ENCODE assay signal across 8 cellular contexts in genomic region chr11:75526192-75526541, GRCh38. TPM values are rescaled to one million over a fixed set of nuclear protein-coding genes. Genes with fewer than 3 reads are reported as not detected.
A peak's percentile ranks its signal among the peaks of the same experiment; 100 is the strongest.
DNase-seq lines count a peak whose midpoint lies in the region; ATAC-seq and TF ChIP-seq lines count a peak whose summit lies in the region.

No MANE protein-coding gene starts in this region.

- 3% methylated on average over 21 of the region's 21 CpGs for WGBS in SK-N-SH (ENCODE audit: low lambda C conversion rate)

- H4K20me1 ChIP-seq in GM23338 (replicated peaks; ENCODE audit: insufficient read depth) (no peaks in the 10 kb centered on the region), SK-N-SH (ENCODE audit: insufficient read depth) (no peaks in the 10 kb centered on the region)

- H3K4me2 ChIP-seq in GM23338 (peak overlapping the region; percentile 95), SK-N-SH (peak overlapping the region; percentile 98)

- peak; percentile 24 for ATAC-seq in GM23338
- ATAC-seq in gastrocnemius medialis, result no peak
- ATAC-seq in HG03196 (IDR thresholded peaks at IDR 0.05; ENCODE audit: unreplicated experiment), result no peak
- ATAC-seq in left lobe of liver, result no peak

- peak overlapping the region; percentile 56 for H3K27ac Mint-ChIP-seq in GM23338

- no peaks in the 10 kb centered on the region for H3K9me3 Mint-ChIP-seq in GM23338

- H3K36me3 Mint-ChIP-seq in GM23338 (ENCODE audit: low read depth), result no peaks in the 10 kb centered on the region

- H3K27me3 ChIP-seq in GM23338 (ENCODE audit: insufficient read depth), result peaks cover 41% of the 10 kb centered on the region
- H3K27me3 ChIP-seq in SK-N-SH (ENCODE audit: insufficient read depth), result no peaks in the 10 kb centered on the region
- H3K27me3 ChIP-seq in gastrocnemius medialis, result no peaks in the 10 kb centered on the region

- POLR2A ChIA-PET in SK-N-SH (lab: Yijun Ruan, JAX), result interaction anchor here (0.6 to 2.5 kb wide), 7 partner anchors 16 to 346 kb away, joined by 3 to 6 read pairs (median 3); partner anchors contain the start of genes MAP6 and SERPINH1

- DNase-seq in GM23338 (ENCODE audit: low spot score) (no peak), SK-N-SH (no peak), foreskin fibroblast (no peak), gastrocnemius medialis (no peak), left lobe of liver (ENCODE audit: low spot score) (no peak), NCI-H2107 treated with DMSO at 0.1 percent for 48 hours (lab: John Stamatoyannopoulos, UW; ENCODE audit: unreplicated experiment) (no peak)
- DNase-seq in stimulated activated CD4-positive, alpha-beta T cell treated with anti-CD3 and anti-CD28 coated beads, Interleukin-4, amount 100 ng/mL, for 24 hours, result no peak

- TF ChIP-seq RAD21 in SK-N-SH (IDR thresholded peaks at IDR 0.05; ENCODE audit: low read length), result no peak

- H3K27ac ChIP-seq in GM23338 (ENCODE audit: low read depth) (no peak overlapping the region), SK-N-SH (ENCODE audit: low read depth in 2 of 2, low read length in 1 of 2) (peak overlapping the region in 1 of 2 experiments; percentile 60; a peak in 1 of 4 replicates), gastrocnemius medialis (peak overlapping the region in 2 of 4 donors; percentile 23 to 27)

- peak overlapping the region; percentile 92 for H2AFZ ChIP-seq in GM23338
- peak overlapping the region; percentile 78 for H2AFZ ChIP-seq in SK-N-SH (ENCODE audit: low read depth)

- TF ChIP-seq CTCF in GM23338 (conservative IDR thresholded peaks at IDR 0.05; ENCODE audit: low read depth in 2 of 2), result no peak
- TF ChIP-seq CTCF in SK-N-SH (IDR thresholded peaks at IDR 0.05), result no peak
- TF ChIP-seq CTCF in foreskin fibroblast (IDR thresholded peaks at IDR 0.05; ENCODE audit: low read depth, low read length), result no peak
- no peak for TF ChIP-seq CTCF in gastrocnemius medialis (IDR thresholded peaks at IDR 0.05 in 4 of 5, conservative IDR thresholded peaks at IDR 0.05 in 1 of 5)

- intact Hi-C loops in gastrocnemius medialis (cut with DNase I; ENCODE audit: low total_unique reads), result loop anchor here (2.0 to 5.0 kb wide), 2 partner anchors 127 to 249 kb away; partner anchors contain the start of gene RPS3

- H3K9me2 ChIP-seq in GM23338 (ENCODE audit: insufficient read depth) (no peaks in the 10 kb centered on the region), SK-N-SH (no peaks in the 10 kb centered on the region)

- H3K4me3 Mint-ChIP-seq in GM23338, result peak overlapping the region; percentile 86

- H3F3A ChIP-seq in GM23338 (replicated peaks; ENCODE audit: low read depth), result peaks cover 6% of the 10 kb centered on the region; the same call in 1 of the 2 replicates
- H3F3A ChIP-seq in SK-N-SH (replicated peaks; ENCODE audit: insufficient read depth), result no peaks in the 10 kb centered on the region

- no peaks in the 10 kb centered on the region for H3K9me3 ChIP-seq in SK-N-SH
- H3K9me3 ChIP-seq in gastrocnemius medialis, result no peaks in the 10 kb centered on the region

- no peak for TF ChIP-seq POLR2A in gastrocnemius medialis (IDR thresholded peaks at IDR 0.05)

- H3K4me1 Mint-ChIP-seq in GM23338, result peaks cover 15% of the 10 kb centered on the region

- H3K27me3 Mint-ChIP-seq in GM23338 (ENCODE audit: insufficient read depth, low read depth, poor library complexity), result peaks cover 38% of the 10 kb centered on the region

- peak overlapping the region; percentile 74 for H3K9ac ChIP-seq in SK-N-SH

- H3K36me3 ChIP-seq in GM23338 (ENCODE audit: insufficient read depth) (no peaks in the 10 kb centered on the region), SK-N-SH (replicated peaks in 1 of 2; ENCODE audit: control insufficient read depth in 1 of 2, insufficient read depth in 2 of 2, low read length in 1 of 2) (no peaks in the 10 kb centered on the region), gastrocnemius medialis (no peaks in the 10 kb centered on the region)

- TF ChIP-seq EP300 in SK-N-SH (IDR thresholded peaks at IDR 0.05; ENCODE audit: borderline replicate concordance in 1 of 2, low read depth in 1 of 2, low read length in 1 of 2), result no peak

- H3K4me1 ChIP-seq in GM23338 (ENCODE audit: insufficient read depth) (0 out of 2 replicates have a peak, but pooled peaks cover 5% of the 10 kb centered on the region), SK-N-SH (ENCODE audit: control insufficient read depth in 1 of 2, insufficient read depth in 2 of 2, low read depth in 1 of 2, low read length in 1 of 2) (peaks cover 0 to 23% of the 10 kb centered on the region in 2 experiments; a peak in 1 of 4 replicates), gastrocnemius medialis (peaks cover 17 to 24% of the 10 kb centered on the region in 2 donors)

- peak overlapping the region; percentile 85 for H3K4me3 ChIP-seq in GM23338
- H3K4me3 ChIP-seq in SK-N-SH (ENCODE audit: low read depth in 2 of 2, low read length in 1 of 2), result peak overlapping the region; percentile 70 to 73
- peak overlapping the region; percentile 73 for H3K4me3 ChIP-seq in foreskin fibroblast (ENCODE audit: low read depth in 1 of 2, low read length in 2 of 2)
- peak overlapping the region; percentile 66 to 92 (median 73) for H3K4me3 ChIP-seq in gastrocnemius medialis

- CTCF ChIA-PET in SK-N-SH (lab: Yijun Ruan, JAX), result interaction anchor here (0.9 to 15.4 kb wide), 14 partner anchors 8 to 137 kb away, joined by 3 to 275 read pairs (median 3); no protein-coding TSS in a partner anchor

- H3K79me2 ChIP-seq in GM23338 (replicated peaks; ENCODE audit: insufficient read depth) (no peaks in the 10 kb centered on the region; the same call in 1 of the 2 replicates), SK-N-SH (ENCODE audit: insufficient read depth) (no peaks in the 10 kb centered on the region)

- in situ Hi-C loops in gastrocnemius medialis (cut with MboI; ENCODE audit: low sequenced_read_pairs in 4 of 4), result loop anchor here in 2 of 4 donors (25.0 kb wide), 1 partner anchor 239 kb away; no protein-coding TSS in a partner anchor

TF ChIP-seq in GM23338, 12 proteins besides CTCF, POLR2A, EP300 and RAD21:
- TF ChIP-seq CREB1 (CRISPR knock-in tag; IDR thresholded peaks at IDR 0.05; ENCODE audit: low read depth) (no peak), JUNB (IDR thresholded peaks at IDR 0.05; ENCODE audit: unreplicated experiment) (no peak), NANOG (IDR thresholded peaks at IDR 0.05; ENCODE audit: borderline replicate concordance) (no peak), ZNF331 (CRISPR knock-in tag; IDR thresholded peaks at IDR 0.05; ENCODE audit: low read depth) (no peak), STAT1 (IDR thresholded peaks at IDR 0.05; ENCODE audit: unreplicated experiment) (no peak), POLR2AphosphoS5 (IDR thresholded peaks at IDR 0.05; ENCODE audit: low read depth) (no peak), ZNF114 (CRISPR knock-in tag; IDR thresholded peaks at IDR 0.05) (no peak)

TF ChIP-seq in SK-N-SH, 30 proteins besides CTCF, POLR2A, EP300 and RAD21:
- TF ChIP-seq YY1 (IDR thresholded peaks at IDR 0.05; ENCODE audit: low read depth) (no peak), POLR2AphosphoS5 (IDR thresholded peaks at IDR 0.05; ENCODE audit: low read depth, low read length) (no peak), GABPA (IDR thresholded peaks at IDR 0.05; ENCODE audit: low read depth) (0 out of 2 replicates have a peak, but pooled peaks have one; percentile 9)
TF ChIP-seq in SK-N-SH: peak in this region for 1.

RNA-seq across cellular contexts. Expression of gene GDPD5, which starts 0.4 kb away (rescaled TPM):
- total RNA-seq in GM23338 (2014; rRNA removed; shearing (Covaris generic)), result 3.3 and 4.9 TPM in 2 replicates
- polyA plus RNA-seq in GM23338 (2016; fragmentation: Nextera tagmentation; extraction: Ambion mirVana) (1.6 and 1.7 TPM in 2 replicates), SK-N-SH (2012; rRNA removed) (1.6 and 2.2 TPM in 2 replicates)
- polyA plus RNA-seq in SK-N-SH (2012; cell fraction: cytosol; rRNA removed), result 0.55 and 0.97 TPM in 2 replicates
- 5.5 and 7.6 TPM in 2 replicates for polyA plus RNA-seq in SK-N-SH (2012; cell fraction: nucleus; rRNA removed)
- total RNA-seq in gastrocnemius medialis (10 to 100 TPM in 3 of 4 donors, 1 to 10 TPM in 1; 5.6 to 12.6 (median 11.2) TPM), left lobe of liver (9.1 TPM)

RNA-seq across cellular contexts. Expression of gene SERPINH1, which starts 35.9 kb away (rescaled TPM):
- 1,217 and 1,375 TPM in 2 replicates for total RNA-seq in GM23338 (2014; rRNA removed; shearing (Covaris generic))
- polyA plus RNA-seq in GM23338 (2016; fragmentation: Nextera tagmentation; extraction: Ambion mirVana) (238 and 269 TPM in 2 replicates), SK-N-SH (2012; rRNA removed) (221 and 293 TPM in 2 replicates)
- 145 and 210 TPM in 2 replicates for polyA plus RNA-seq in SK-N-SH (2012; cell fraction: cytosol; rRNA removed)
- 282 and 307 TPM in 2 replicates for polyA plus RNA-seq in SK-N-SH (2012; cell fraction: nucleus; rRNA removed)
- total RNA-seq in gastrocnemius medialis (10 to 100 TPM; 18.5 to 42.4 (median 34.8) TPM), left lobe of liver (21.6 TPM)

Comparison
In these comparisons a context has a peak if more than half of its experiments do, and no peak if none do; other contexts are left out.
1. RNA of gene SERPINH1, which starts 35.9 kb away (total RNA-seq): 1,217 to 1,375 TPM in GM23338; 18.5 to 42.4 TPM in gastrocnemius medialis and 21.6 TPM in left lobe of liver (single experiment); every median in the first group is over 10 times any median in the second.
2. Peak in every context shown above with its lines, with median percentiles within 50 percentile points of each other: H3K4me3 ChIP-seq.